8 cellular contexts compared by ENCODE assay signal in genomic region chr1:234212764-234213406, GRCh38.
DNase-seq lines count a peak whose midpoint lies in the region; TF ChIP-seq lines count a peak whose summit lies in the region.

No MANE protein-coding gene starts in this region.

- H3K36me3 ChIP-seq in MG63 = no peaks in the 10 kb centered on the region

- H3K27me3 Mint-ChIP-seq in chondrocyte (ENCODE audit: low read depth) = peaks cover 28% of the 10 kb centered on the region

- in situ Hi-C loops in KBM-7 (cut with MboI; ENCODE audit: low pct_unique_long_range_greater_than_20kb, low sequenced_read_pairs) = no loop called here

- H3K9me3 ChIP-seq in MG63 = peaks cover 12% of the 10 kb centered on the region; the same call in 1 of the 2 replicates

- H3K9me3 Mint-ChIP-seq in chondrocyte (ENCODE audit: low read depth) = peaks cover 11% of the 10 kb centered on the region

- no peak overlapping the region for H3K4me3 Mint-ChIP-seq in chondrocyte (ENCODE audit: unreplicated experiment)

- no peak overlapping the region for H3K27ac Mint-ChIP-seq in chondrocyte (ENCODE audit: unreplicated experiment)

- TF ChIP-seq CTCF in GM20000 (IDR thresholded peaks at IDR 0.05; ENCODE audit: extremely low read depth, missing control alignments) = peak; percentile 22
- TF ChIP-seq CTCF in chondrocyte (IDR thresholded peaks at IDR 0.05) = peak; percentile 63

- no peak overlapping the region for H3K4me3 ChIP-seq in MG63

- peaks cover 6% of the 10 kb centered on the region for H3K4me1 Mint-ChIP-seq in chondrocyte (ENCODE audit: low read depth)

- H3K36me3 Mint-ChIP-seq in chondrocyte (ENCODE audit: low read depth) = no peaks in the 10 kb centered on the region

- H3K27me3 ChIP-seq in MG63 = peaks cover 11% of the 10 kb centered on the region

- DNase-seq in DMS79 (lab: John Stamatoyannopoulos, UW) (peak; percentile 36), GM20000 (ENCODE audit: low spot score) (peak; percentile 77), KBM-7 (peak; percentile 75), RPMI8226 (peak; percentile 57), chondrocyte (ENCODE audit: low spot score) (no peak), myocyte (ENCODE audit: low read depth) (peak; percentile 10), KG1 (lab: John Stamatoyannopoulos, UW) (no peak), MG63 (no peak)

Comparison
In these comparisons a context has a peak if more than half of its experiments do, and no peak if none do; other contexts are left out.
1. DNase-seq: peak in DMS79 (single experiment), GM20000 (single experiment), KBM-7 (single experiment), RPMI8226 (single experiment) and myocyte (single experiment); none in chondrocyte (single experiment), KG1 (single experiment) and MG63 (single experiment).